Comparison of ENCODE assay signal across 12 cellular contexts in genomic region chr1:242651817-242652216, GRCh38.
DNase-seq lines count a peak whose midpoint lies in the region; ATAC-seq and TF ChIP-seq lines count a peak whose summit lies in the region.
"Had no signal": no experiment of that assay in that cellular context is flagged by ENCODE, and none has a peak within 500 bp of the region (broad histone marks: within the 10 kb centered on the region; RNA-seq: fewer than 3 reads in every experiment).

No MANE protein-coding gene starts in this region.

- no peak overlapping the region for H4K8ac ChIP-seq in mesendoderm (ENCODE audit: low read depth, low read length)

- no CpG with 5 or more reads among the region's 5 CpGs for WGBS in mesendoderm (ENCODE audit: extremely low coverage, insufficient coverage, low lambda C conversion rate)

- H3K4me1 Mint-ChIP-seq in activated naive CD8-positive, alpha-beta T cell treated with anti-CD3 and anti-CD28 coated beads, Interleukin-2, amount 50 U/mL, for 24 hours = no peaks in the 10 kb centered on the region
- H3K4me1 Mint-ChIP-seq: activated naive CD4-positive, alpha-beta T cell treated with anti-CD3 and anti-CD28 coated beads, Interleukin-2, amount 10 ng/mL, durations not matched to agents 7 days and 5 days; nephron had no signal

- H3K9me2 ChIP-seq in HCT116 (ENCODE audit: insufficient read depth) = no peaks in the 10 kb centered on the region

- no peak overlapping the region for H2BK5ac ChIP-seq in mesendoderm (ENCODE audit: low read length)

- peak; percentile 38; the same call in 1 of the 2 replicates for ATAC-seq in HCT116
- ATAC-seq in activated naive CD8-positive, alpha-beta T cell treated with anti-CD3 and anti-CD28 coated beads, Interleukin-2, amount 50 U/mL, for 24 hours = no peak
- no peak for ATAC-seq in GM18868 (IDR thresholded peaks at IDR 0.05; ENCODE audit: unreplicated experiment)

- H3K18ac ChIP-seq in mesendoderm (ENCODE audit: low read length) = no peak overlapping the region

- intact Hi-C loops in HCT116 (cut with micrococcal nuclease) = loop anchor here (5.0 kb wide), 1 partner anchor 675 kb away; no protein-coding TSS in a partner anchor

- H3K4me1 ChIP-seq in HCT116 (ENCODE audit: control insufficient read depth in 1 of 2, insufficient read depth in 2 of 2, low read length in 2 of 2) = no peaks in the 10 kb centered on the region
- no peaks in the 10 kb centered on the region for H3K4me1 ChIP-seq in SJCRH30
- no peaks in the 10 kb centered on the region for H3K4me1 ChIP-seq in mesendoderm (ENCODE audit: control insufficient read depth, low read depth, low read length)
- H3K4me1 ChIP-seq: suprapubic skin had no signal

- H3K4ac ChIP-seq in mesendoderm (ENCODE audit: low read depth, low read length) = no peak overlapping the region

- no peaks in the 10 kb centered on the region for H4K20me1 ChIP-seq in HCT116 (ENCODE audit: insufficient read depth)

- peak; percentile 1 to 11 for DNase-seq in NCI-H526 (lab: John Stamatoyannopoulos, UW)
- DNase-seq in NCI-H526 treated with DMSO at 0.1 percent for 48 hours (lab: John Stamatoyannopoulos, UW) = no peak
- no peak for DNase-seq in HCT116 (ENCODE audit: low read depth, low spot score)
- peak; percentile 16 to 49 for DNase-seq in SJCRH30
- DNase-seq in mesendoderm = peak; percentile 86
- DNase-seq in DMS114 treated with DMSO at 0.1 percent for 48 hours (lab: John Stamatoyannopoulos, UW; ENCODE audit: unreplicated experiment) = no peak
- DNase-seq in activated naive CD8-positive, alpha-beta T cell treated with anti-CD3 and anti-CD28 coated beads, Interleukin-2, amount 50 U/mL, for 24 hours = no peak
- DNase-seq: activated naive CD4-positive, alpha-beta T cell treated with anti-CD3 and anti-CD28 coated beads, Interleukin-2, amount 10 ng/mL, durations not matched to agents 7 days and 5 days had no signal

- no peak overlapping the region for H2AFZ ChIP-seq in HCT116 (ENCODE audit: low read depth, low read length, poor library complexity, severe bottlenecking)

- H2BK120ac ChIP-seq in mesendoderm (ENCODE audit: low read depth, low read length) = no peak overlapping the region

- H3K9me3 ChIP-seq in HCT116 (ENCODE audit: control insufficient read depth in 1 of 2, insufficient read depth in 1 of 2, low read depth in 1 of 2, low read length in 2 of 2) (no peaks in the 10 kb centered on the region), SJCRH30 (replicated peaks) (no peaks in the 10 kb centered on the region)

- H3K4me3 ChIP-seq in HCT116 (replicated peaks in 1 of 2; ENCODE audit: low read depth in 1 of 2, low read length in 2 of 2) (no peak overlapping the region), SJCRH30 (no peak overlapping the region), mesendoderm (ENCODE audit: low read length) (no peak overlapping the region)
- H3K4me3 ChIP-seq: suprapubic skin had no signal

- no peak overlapping the region for H3K4me3 Mint-ChIP-seq in activated naive CD8-positive, alpha-beta T cell treated with anti-CD3 and anti-CD28 coated beads, Interleukin-2, amount 50 U/mL, for 24 hours
- H3K4me3 Mint-ChIP-seq: activated naive CD4-positive, alpha-beta T cell treated with anti-CD3 and anti-CD28 coated beads, Interleukin-2, amount 10 ng/mL, durations not matched to agents 7 days and 5 days; nephron had no signal

- H3K36me3 Mint-ChIP-seq in activated naive CD8-positive, alpha-beta T cell treated with anti-CD3 and anti-CD28 coated beads, Interleukin-2, amount 50 U/mL, for 24 hours (ENCODE audit: low read depth) = no peaks in the 10 kb centered on the region
- H3K36me3 Mint-ChIP-seq: activated naive CD4-positive, alpha-beta T cell treated with anti-CD3 and anti-CD28 coated beads, Interleukin-2, amount 10 ng/mL, durations not matched to agents 7 days and 5 days had no signal

- no peaks in the 10 kb centered on the region for H3K27me3 Mint-ChIP-seq in activated naive CD8-positive, alpha-beta T cell treated with anti-CD3 and anti-CD28 coated beads, Interleukin-2, amount 50 U/mL, for 24 hours
- H3K27me3 Mint-ChIP-seq: activated naive CD4-positive, alpha-beta T cell treated with anti-CD3 and anti-CD28 coated beads, Interleukin-2, amount 10 ng/mL, durations not matched to agents 7 days and 5 days had no signal

- H3K27ac ChIP-seq in HCT116 (ENCODE audit: low read depth, low read length) (no peak overlapping the region), SJCRH30 (no peak overlapping the region), mesendoderm (ENCODE audit: low read depth, low read length) (no peak overlapping the region)
- H3K27ac ChIP-seq: suprapubic skin, VCaP had no signal

- H3K9ac ChIP-seq in HCT116 (ENCODE audit: low read length) = no peak overlapping the region
- no peak overlapping the region for H3K9ac ChIP-seq in mesendoderm (ENCODE audit: low read length)

- no peak overlapping the region for H3K56ac ChIP-seq in mesendoderm (ENCODE audit: low read length)

- 0 out of 2 replicates have a peak, but pooled peaks have one; percentile 4 for TF ChIP-seq RAD21 in HCT116 (IDR thresholded peaks at IDR 0.05; ENCODE audit: low read depth)

- CTCF ChIA-PET in HCT116 (lab: Charles Lee) = no interaction called here

- TF ChIP-seq POLR2A in HCT116 (IDR thresholded peaks at IDR 0.05; ENCODE audit: borderline replicate concordance, extremely low read depth, insufficient read depth, insufficient read length) = no peak

- no peaks in the 10 kb centered on the region for H3K79me1 ChIP-seq in mesendoderm (ENCODE audit: low read length)

- RAD21 ChIA-PET in HCT116 (lab: Charles Lee; ENCODE audit: low non-redundant PET in 1 of 2, low total read pairs in 2 of 2, uncharacterized antibody in 2 of 2, unreplicated experiment in 2 of 2) = no interaction called here

- H3K36me3 ChIP-seq in HCT116 (ENCODE audit: control insufficient read depth in 1 of 2, insufficient read depth in 2 of 2, low read length in 2 of 2) (no peaks in the 10 kb centered on the region), SJCRH30 (no peaks in the 10 kb centered on the region), mesendoderm (ENCODE audit: control insufficient read depth, insufficient read depth, low read length) (no peaks in the 10 kb centered on the region)
- H3K36me3 ChIP-seq: suprapubic skin had no signal

- no peak overlapping the region for H3K4me2 ChIP-seq in HCT116 (ENCODE audit: low read length)
- H3K4me2 ChIP-seq in mesendoderm (ENCODE audit: low read length) = no peak overlapping the region

- no peak overlapping the region for H3K27ac Mint-ChIP-seq in activated naive CD8-positive, alpha-beta T cell treated with anti-CD3 and anti-CD28 coated beads, Interleukin-2, amount 50 U/mL, for 24 hours
- H3K27ac Mint-ChIP-seq: activated naive CD4-positive, alpha-beta T cell treated with anti-CD3 and anti-CD28 coated beads, Interleukin-2, amount 10 ng/mL, durations not matched to agents 7 days and 5 days; nephron had no signal

- H3K23ac ChIP-seq in mesendoderm (ENCODE audit: low read length) = no peak overlapping the region

- TF ChIP-seq CTCF in HCT116 (IDR thresholded peaks at IDR 0.05 in 2 of 3, conservative IDR thresholded peaks at IDR 0.05 in 1 of 3; ENCODE audit: borderline replicate concordance in 1 of 3, insufficient read depth in 1 of 3, low read depth in 2 of 3, low read length in 2 of 3) = peak in 2 of 3 experiments; percentile 51 to 52; a peak in 4 of 6 replicates

- no peaks in the 10 kb centered on the region for H3K79me2 ChIP-seq in HCT116 (ENCODE audit: insufficient read depth, low read length)
- H3K79me2 ChIP-seq in mesendoderm (ENCODE audit: control insufficient read depth, insufficient read depth, low read length) = no peaks in the 10 kb centered on the region

- POLR2A ChIA-PET in HCT116 (lab: Charles Lee) = no interaction called here

- peaks cover 14% of the 10 kb centered on the region for H3K9me3 Mint-ChIP-seq in activated naive CD8-positive, alpha-beta T cell treated with anti-CD3 and anti-CD28 coated beads, Interleukin-2, amount 50 U/mL, for 24 hours
- H3K9me3 Mint-ChIP-seq: activated naive CD4-positive, alpha-beta T cell treated with anti-CD3 and anti-CD28 coated beads, Interleukin-2, amount 10 ng/mL, durations not matched to agents 7 days and 5 days had no signal

- no TSS peak for BruUV-seq in HCT116 (replicated peaks; lab: Mats Ljungman, UMichigan)

- no peak overlapping the region for H2BK15ac ChIP-seq in mesendoderm (replicated peaks; ENCODE audit: low read depth)

- no peak overlapping the region for H4K5ac ChIP-seq in mesendoderm (ENCODE audit: low read length)

- no peaks in the 10 kb centered on the region for H3K27me3 ChIP-seq in HCT116 (ENCODE audit: insufficient read depth, low read length)
- no peaks in the 10 kb centered on the region for H3K27me3 ChIP-seq in SJCRH30
- no peaks in the 10 kb centered on the region for H3K27me3 ChIP-seq in mesendoderm (ENCODE audit: insufficient read depth, low read length, poor library complexity)
- H3K27me3 ChIP-seq: suprapubic skin had no signal

- no peak overlapping the region for H2AK5ac ChIP-seq in mesendoderm (ENCODE audit: low read length)

TF ChIP-seq in HCT116, 20 proteins besides CTCF, POLR2A, EP300 and RAD21 (continues in another document):
- TF ChIP-seq ZNF274 (IDR thresholded peaks at IDR 0.05; ENCODE audit: low read depth, low read length) (no peak), CEBPB (IDR thresholded peaks at IDR 0.05; ENCODE audit: low read depth) (no peak), ELF1 (IDR thresholded peaks at IDR 0.05; ENCODE audit: borderline replicate concordance, low read depth) (no peak), EZH2phosphoT487 (IDR thresholded peaks at IDR 0.05; ENCODE audit: borderline replicate concordance) (no peak), ZBTB33 (IDR thresholded peaks at IDR 0.05; ENCODE audit: extremely low read depth, insufficient replicate concordance, low read length) (no peak), POLR2AphosphoS5 (IDR thresholded peaks at IDR 0.05; ENCODE audit: low read depth, low read length) (no peak)
- TF ChIP-seq, protein P1, sequence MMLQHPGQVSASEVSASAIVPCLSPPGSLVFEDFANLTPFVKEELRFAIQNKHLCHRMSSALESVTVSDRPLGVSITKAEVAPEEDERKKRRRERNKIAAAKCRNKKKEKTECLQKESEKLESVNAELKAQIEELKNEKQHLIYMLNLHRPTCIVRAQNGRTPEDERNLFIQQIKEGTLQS (IDR thresholded peaks at IDR 0.05) = no peak

Comparison
In these comparisons a context has a peak if more than half of its experiments do, and no peak if none do; other contexts are left out.
1. DNase-seq: peak in NCI-H526 (2 of 2), SJCRH30 (2 of 2) and mesendoderm (single experiment); none in NCI-H526 treated with DMSO at 0.1 percent for 48 hours (single experiment), HCT116 (single experiment), DMS114 treated with DMSO at 0.1 percent for 48 hours (single experiment) and activated naive CD8-positive, alpha-beta T cell treated with anti-CD3 and anti-CD28 coated beads, Interleukin-2, amount 50 U/mL, for 24 hours (single experiment).